ENCODE assay signal across 24 cellular contexts in genomic region chr14:90714811-90715210, GRCh38.
DNase-seq lines count a peak whose midpoint lies in the region; ATAC-seq, FAIRE-seq and TF ChIP-seq lines count a peak whose summit lies in the region.
"Had no signal": no experiment of that assay in that cellular context is flagged by ENCODE, and none has a peak within 500 bp of the region (broad histone marks: within the 10 kb centered on the region; RNA-seq: fewer than 3 reads in every experiment).

No MANE protein-coding gene starts in this region.

- H3K4me1 ChIP-seq in H1 (replicated peaks in 1 of 4; ENCODE audit: control insufficient read depth in 3 of 4, insufficient read depth in 4 of 4, low read length in 3 of 4): peaks cover 2 to 12% (median 7%) of the 10 kb centered on the region in 4 experiments; a peak in 6 of 7 replicates
- H3K4me1 ChIP-seq in mesodermal cell (ENCODE audit: control insufficient read depth, insufficient read depth, low read length, poor library complexity, severe bottlenecking): peaks cover 7% of the 10 kb centered on the region
- H3K4me1 ChIP-seq: vagina had no signal

- no peaks in the 10 kb centered on the region for H3K9me3 ChIP-seq in H1 (ENCODE audit: insufficient read depth in 2 of 2, low read depth in 1 of 2, low read length in 1 of 2)
- H3K9me3 ChIP-seq in mesodermal cell (ENCODE audit: control insufficient read depth, low read length): no peaks in the 10 kb centered on the region
- H3K9me3 ChIP-seq: BLaER1, MG63, vagina had no signal

- DNase-seq in AG08395 (ENCODE audit: low spot score) (peak; percentile 45), LHCN-M2 (ENCODE audit: low read depth) (peak; percentile 25), H1 (ENCODE audit: low read depth in 1 of 2, low spot score in 2 of 2) (no peak), Right ventricle myocardium inferior (ENCODE audit: missing footprints) (no peak), mesenteric fat pad (ENCODE audit: low spot score) (no peak)
- no peak for DNase-seq in stimulated activated CD4-positive, alpha-beta T cell treated with anti-CD3 and anti-CD28 coated beads, Interleukin-4, amount 100 ng/mL, for 24 hours
- DNase-seq in activated T-helper 1 cell treated with anti-CD3 and anti-CD28 coated beads, Interleukin-12 subunit alpha, Interleukin-12 subunit beta, Interleukin-2, Interleukin-4 antibody, amounts not matched to agents 30 ng/mL and 10 ng/mL and 1 ng/mL, durations not matched to agents 14 hours and 24 hours and 36 hours (ENCODE audit: low spot score): no peak
- DNase-seq: 8988T; activated CD4-positive, alpha-beta T cell treated with anti-CD3 and anti-CD28 coated beads for 36 hours; activated CD8-positive, alpha-beta memory T cell treated with anti-CD3 and anti-CD28 coated beads, Interleukin-2, amount 10 ng/mL, durations not matched to agents 7 days and 5 days; activated naive CD8-positive, alpha-beta T cell treated with anti-CD3 and anti-CD28 coated beads, Interleukin-2, amount 10 ng/mL, durations not matched to agents 7 days and 5 days; left colon; MG63; NCI-H1436; NCI-H2171; NCI-H526 treated with DMSO at 0.1 percent for 48 hours; SHP77 treated with DMSO at 0.1 percent for 48 hours; substantia nigra had no signal

- POLR2A ChIA-PET in H1 (lab: Charles Lee; ENCODE audit: partially characterized antibody): no interaction called here

- no peak overlapping the region for H2BK12ac ChIP-seq in H1 (ENCODE audit: low read depth, low read length)

- peak overlapping the region; percentile 29 for H2BK120ac ChIP-seq in H1 (replicated peaks; ENCODE audit: low read depth, low read length)

- no peaks in the 10 kb centered on the region for H4K20me1 ChIP-seq in H1 (replicated peaks in 1 of 2; ENCODE audit: control insufficient read depth in 1 of 2, insufficient read depth in 2 of 2, low read length in 2 of 2)
- H4K20me1 ChIP-seq: BLaER1 had no signal

- ATAC-seq in Right ventricle myocardium inferior: no peak
- ATAC-seq: activated CD4-positive, alpha-beta T cell treated with anti-CD3 and anti-CD28 coated beads for 36 hours; activated CD8-positive, alpha-beta memory T cell treated with anti-CD3 and anti-CD28 coated beads, Interleukin-2, amount 10 ng/mL, durations not matched to agents 7 days and 5 days; left colon had no signal

- no peaks in the 10 kb centered on the region for H3K27me3 ChIP-seq in H1 (replicated peaks in 1 of 4; ENCODE audit: control insufficient read depth in 3 of 4, extremely low read depth in 1 of 4, insufficient read depth in 3 of 4, low read length in 3 of 4)
- H3K27me3 ChIP-seq: BLaER1, MG63, vagina had no signal

- TF ChIP-seq RAD21 in H1 (IDR thresholded peaks at IDR 0.05 in 1 of 2, conservative IDR thresholded peaks at IDR 0.05 in 1 of 2; ENCODE audit: low read depth in 2 of 2, low read length in 2 of 2): no peak

- no peak for FAIRE-seq in H1 (lab: Jason Lieb, UNC)

- no peaks in the 10 kb centered on the region for H3K36me3 ChIP-seq in H1 (ENCODE audit: control insufficient read depth in 2 of 4, insufficient read depth in 4 of 4, low read length in 3 of 4)
- peaks cover 4% of the 10 kb centered on the region for H3K36me3 ChIP-seq in mesodermal cell (ENCODE audit: control insufficient read depth, insufficient read depth, low read length)
- H3K36me3 ChIP-seq: MG63, vagina had no signal

- H3K4me3 ChIP-seq in H1 (ENCODE audit: extremely low read depth in 1 of 4, insufficient read depth in 2 of 4, low read depth in 3 of 4, low read length in 4 of 4) (no peak overlapping the region), mesodermal cell (ENCODE audit: extremely low read depth, insufficient read depth, low read length, poor library complexity, severe bottlenecking) (no peak overlapping the region)
- H3K4me3 ChIP-seq: BLaER1, MG63, vagina had no signal

- H3K23ac ChIP-seq in H1 (ENCODE audit: insufficient read length): no peak overlapping the region

- no peak overlapping the region for H2AK5ac ChIP-seq in H1 (ENCODE audit: low read depth, low read length)

- H3K79me1 ChIP-seq in H1 (ENCODE audit: low read depth, low read length): no peaks in the 10 kb centered on the region

- no peak overlapping the region for H4K5ac ChIP-seq in H1 (ENCODE audit: insufficient read length, low read depth, low read length)

- H3K4me1 Mint-ChIP-seq in activated T-helper 1 cell treated with anti-CD3 and anti-CD28 coated beads, Interleukin-12 subunit alpha, Interleukin-12 subunit beta, Interleukin-2, Interleukin-4 antibody, amounts not matched to agents 30 ng/mL and 10 ng/mL and 1 ng/mL, durations not matched to agents 14 hours and 24 hours and 36 hours (ENCODE audit: low read depth): no peaks in the 10 kb centered on the region
- H3K4me1 Mint-ChIP-seq: activated CD4-positive, alpha-beta T cell treated with anti-CD3 and anti-CD28 coated beads for 36 hours; activated CD8-positive, alpha-beta memory T cell treated with anti-CD3 and anti-CD28 coated beads, Interleukin-2, amount 10 ng/mL, durations not matched to agents 7 days and 5 days; activated naive CD8-positive, alpha-beta T cell treated with anti-CD3 and anti-CD28 coated beads, Interleukin-2, amount 10 ng/mL, durations not matched to agents 7 days and 5 days; IgD-negative memory B cell had no signal

- no peak overlapping the region for H3K27ac Mint-ChIP-seq in activated T-helper 1 cell treated with anti-CD3 and anti-CD28 coated beads, Interleukin-12 subunit alpha, Interleukin-12 subunit beta, Interleukin-2, Interleukin-4 antibody, amounts not matched to agents 30 ng/mL and 10 ng/mL and 1 ng/mL, durations not matched to agents 14 hours and 24 hours and 36 hours
- H3K27ac Mint-ChIP-seq: activated CD4-positive, alpha-beta T cell treated with anti-CD3 and anti-CD28 coated beads for 36 hours; activated CD8-positive, alpha-beta memory T cell treated with anti-CD3 and anti-CD28 coated beads, Interleukin-2, amount 10 ng/mL, durations not matched to agents 7 days and 5 days; activated naive CD8-positive, alpha-beta T cell treated with anti-CD3 and anti-CD28 coated beads, Interleukin-2, amount 10 ng/mL, durations not matched to agents 7 days and 5 days; activated T-helper 2 cell treated with anti-CD3 and anti-CD28 coated beads, Interferon-gamma antibody, Interleukin-2, Interleukin-4, amounts not matched to agents 10 μg/mL and 5 μg/mL and 100 μg/mL, durations not matched to agents 14 hours and 24 hours and 36 hours; IgD-negative memory B cell had no signal

- H2AFZ ChIP-seq in H1 (ENCODE audit: low read length): no peak overlapping the region

- no peak for TF ChIP-seq POLR2A in H1 (IDR thresholded peaks at IDR 0.05; ENCODE audit: control extremely low read depth in 1 of 2, low read depth in 2 of 2, low read length in 2 of 2)

- no peak overlapping the region for H3K4me2 ChIP-seq in H1 (ENCODE audit: insufficient read depth in 1 of 2, low read depth in 2 of 2, low read length in 2 of 2)
- H3K4me2 ChIP-seq: BLaER1 had no signal

- H2BK5ac ChIP-seq in H1 (ENCODE audit: low read depth, low read length): no peak overlapping the region

- H2BK15ac ChIP-seq in H1 (ENCODE audit: low read length): no peak overlapping the region

- no peak overlapping the region for H3K18ac ChIP-seq in H1 (ENCODE audit: extremely low read depth, low read length)

- intact Hi-C loops in Right ventricle myocardium inferior (cut with DNase I): no loop called here
- intact Hi-C loops in activated T-helper 1 cell treated with anti-CD3 and anti-CD28 coated beads, Interleukin-12 subunit alpha, Interleukin-12 subunit beta, Interleukin-2, Interleukin-4 antibody, amounts not matched to agents 30 ng/mL and 10 ng/mL and 1 ng/mL, durations not matched to agents 14 hours and 24 hours and 36 hours (cut with micrococcal nuclease): no loop called here

- no peak overlapping the region for H3K4ac ChIP-seq in H1 (replicated peaks; ENCODE audit: insufficient read length, low read depth, low read length)

- CTCF ChIA-PET in H1 (lab: Charles Lee; ENCODE audit: partially characterized antibody): interaction anchor here (0.6 to 1.3 kb wide), 5 partner anchors 12 to 282 kb away, joined by 3 to 8 read pairs (median 3); no protein-coding TSS in a partner anchor

- H3K56ac ChIP-seq in H1 (replicated peaks; ENCODE audit: insufficient read length, low read depth, low read length): no peak overlapping the region

- H3K27me3 Mint-ChIP-seq in activated T-helper 1 cell treated with anti-CD3 and anti-CD28 coated beads, Interleukin-12 subunit alpha, Interleukin-12 subunit beta, Interleukin-2, Interleukin-4 antibody, amounts not matched to agents 30 ng/mL and 10 ng/mL and 1 ng/mL, durations not matched to agents 14 hours and 24 hours and 36 hours (ENCODE audit: insufficient read depth): peaks cover 13% of the 10 kb centered on the region
- H3K27me3 Mint-ChIP-seq: activated CD4-positive, alpha-beta T cell treated with anti-CD3 and anti-CD28 coated beads for 36 hours; IgD-negative memory B cell had no signal

- no peak for TF ChIP-seq CTCF in H1 (IDR thresholded peaks at IDR 0.05; ENCODE audit: control extremely low read depth in 1 of 3, insufficient read depth in 1 of 3, low read depth in 1 of 3, low read length in 3 of 3)

- WGBS in H1 (ENCODE audit: extremely low coverage in 1 of 2, insufficient coverage in 1 of 2, insufficient read length in 1 of 2, insufficient replicate concordance in 2 of 2, low coverage in 1 of 2, low lambda C conversion rate in 2 of 2, missing lambda C conversion rate in 1 of 2), 2 experiments: 89% methylated on average over 1 of the region's 1 CpG; no CpG with 5 or more reads in 1 of the 2 experiments
- 100% methylated on average over 1 of the region's 1 CpG; no CpG with 5 or more reads in 1 of the 2 experiments for WGBS in mesodermal cell (ENCODE audit: insufficient coverage in 2 of 2), 2 experiments

- no peak overlapping the region for H4K91ac ChIP-seq in H1 (replicated peaks; ENCODE audit: insufficient read length, low read length)

- H3K27ac ChIP-seq in H1 (ENCODE audit: low read depth, low read length) (no peak overlapping the region), mesodermal cell (ENCODE audit: low read depth, low read length, severe bottlenecking) (peak overlapping the region; percentile 50)
- H3K27ac ChIP-seq: BLaER1, vagina had no signal

- H3K36me3 Mint-ChIP-seq in activated T-helper 1 cell treated with anti-CD3 and anti-CD28 coated beads, Interleukin-12 subunit alpha, Interleukin-12 subunit beta, Interleukin-2, Interleukin-4 antibody, amounts not matched to agents 30 ng/mL and 10 ng/mL and 1 ng/mL, durations not matched to agents 14 hours and 24 hours and 36 hours (ENCODE audit: low read depth): no peaks in the 10 kb centered on the region
- H3K36me3 Mint-ChIP-seq: activated CD8-positive, alpha-beta memory T cell treated with anti-CD3 and anti-CD28 coated beads, Interleukin-2, amount 10 ng/mL, durations not matched to agents 7 days and 5 days; activated naive CD8-positive, alpha-beta T cell treated with anti-CD3 and anti-CD28 coated beads, Interleukin-2, amount 10 ng/mL, durations not matched to agents 7 days and 5 days; IgD-negative memory B cell had no signal

- H3K4me3 Mint-ChIP-seq in activated T-helper 1 cell treated with anti-CD3 and anti-CD28 coated beads, Interleukin-12 subunit alpha, Interleukin-12 subunit beta, Interleukin-2, Interleukin-4 antibody, amounts not matched to agents 30 ng/mL and 10 ng/mL and 1 ng/mL, durations not matched to agents 14 hours and 24 hours and 36 hours: no peak overlapping the region
- H3K4me3 Mint-ChIP-seq: activated CD4-positive, alpha-beta T cell treated with anti-CD3 and anti-CD28 coated beads for 36 hours; activated CD8-positive, alpha-beta memory T cell treated with anti-CD3 and anti-CD28 coated beads, Interleukin-2, amount 10 ng/mL, durations not matched to agents 7 days and 5 days; activated naive CD8-positive, alpha-beta T cell treated with anti-CD3 and anti-CD28 coated beads, Interleukin-2, amount 10 ng/mL, durations not matched to agents 7 days and 5 days; IgD-negative memory B cell; nephron had no signal

- no peak overlapping the region for H4K8ac ChIP-seq in H1 (ENCODE audit: extremely low read depth, insufficient read depth, low read length)

- H3K14ac ChIP-seq in H1 (ENCODE audit: insufficient read length): no peak overlapping the region

- H3K23me2 ChIP-seq in H1 (ENCODE audit: low read depth, low read length): no peaks in the 10 kb centered on the region

- H2BK20ac ChIP-seq in H1 (ENCODE audit: low read length): no peak overlapping the region

- H3K9ac ChIP-seq in H1 (replicated peaks in 1 of 4; ENCODE audit: extremely low read depth in 1 of 4, low read depth in 3 of 4, low read length in 3 of 4): no peak overlapping the region
- H3K9ac ChIP-seq: BLaER1 had no signal

- no peaks in the 10 kb centered on the region for H3K9me3 Mint-ChIP-seq in activated T-helper 1 cell treated with anti-CD3 and anti-CD28 coated beads, Interleukin-12 subunit alpha, Interleukin-12 subunit beta, Interleukin-2, Interleukin-4 antibody, amounts not matched to agents 30 ng/mL and 10 ng/mL and 1 ng/mL, durations not matched to agents 14 hours and 24 hours and 36 hours
- H3K9me3 Mint-ChIP-seq: activated naive CD8-positive, alpha-beta T cell treated with anti-CD3 and anti-CD28 coated beads, Interleukin-2, amount 10 ng/mL, durations not matched to agents 7 days and 5 days; activated T-helper 2 cell treated with anti-CD3 and anti-CD28 coated beads, Interferon-gamma antibody, Interleukin-2, Interleukin-4, amounts not matched to agents 10 μg/mL and 5 μg/mL and 100 μg/mL, durations not matched to agents 14 hours and 24 hours and 36 hours; IgD-negative memory B cell had no signal

- TF ChIP-seq EP300 in H1 (IDR thresholded peaks at IDR 0.05; ENCODE audit: borderline replicate concordance in 1 of 2, low read depth in 2 of 2, low read length in 2 of 2): no peak

- no peaks in the 10 kb centered on the region for H3K79me2 ChIP-seq in H1 (ENCODE audit: control insufficient read depth in 1 of 2, insufficient read depth in 2 of 2, low read length in 2 of 2)

Comparison
In these comparisons a context has a peak if more than half of its experiments do, and no peak if none do; other contexts are left out.
1. DNase-seq: peak in AG08395 (single experiment) and LHCN-M2 (single experiment); none in H1 (0 of 2), Right ventricle myocardium inferior (single experiment), mesenteric fat pad (single experiment), stimulated activated CD4-positive, alpha-beta T cell treated with anti-CD3 and anti-CD28 coated beads, Interleukin-4, amount 100 ng/mL, for 24 hours (single experiment) and activated T-helper 1 cell treated with anti-CD3 and anti-CD28 coated beads, Interleukin-12 subunit alpha, Interleukin-12 subunit beta, Interleukin-2, Interleukin-4 antibody, amounts not matched to agents 30 ng/mL and 10 ng/mL and 1 ng/mL, durations not matched to agents 14 hours and 24 hours and 36 hours (single experiment).